26 cellular contexts compared by ENCODE assay signal in genomic region chr12:52275686-52276085, GRCh38. TPM values are rescaled to one million over a fixed set of nuclear protein-coding genes. Genes with fewer than 3 reads are reported as not detected.
"Had no signal": no experiment of that assay in that cellular context is flagged by ENCODE, and none has a peak within 500 bp of the region (broad histone marks: within the 10 kb centered on the region; RNA-seq: fewer than 3 reads in every experiment).

No MANE protein-coding gene starts in this region.

- ATAC-seq: PC-3, T-helper 17 cell, WTC11 had no signal

- DNase-seq: activated CD4-positive, alpha-beta memory T cell treated with anti-CD3 and anti-CD28 coated beads for 36 hours; activated CD4-positive, alpha-beta T cell treated with anti-CD3 and anti-CD28 coated beads, Interleukin-2, amount 10 ng/mL, durations not matched to agents 7 days and 5 days; activated effector memory CD4-positive, alpha-beta T cell treated with Interleukin-2 at 50 U/mL for 16 hours; activated naive CD4-positive, alpha-beta T cell; activated T-cell treated with anti-CD3 and anti-CD28 coated beads, Interleukin-2, amount 50 U/mL, for 24 hours; amygdala; Kasumi-1; KBM-7; NCI-H1105 treated with DMSO at 0.1 percent for 48 hours; NCI-H1436 treated with DMSO at 0.1 percent for 48 hours; NCI-H187; NCI-H2081; NCI-H510A treated with DMSO at 0.1 percent for 48 hours; NCI-H69; PC-3; SIG-M5; T-helper 17 cell; T-helper 9 cell had no signal

- H3K27ac ChIP-seq: cardiac muscle cell had no signal

- H3K36me3 Mint-ChIP-seq: activated CD4-positive, alpha-beta memory T cell treated with anti-CD3 and anti-CD28 coated beads for 36 hours; activated naive CD8-positive, alpha-beta T cell; brain; WTC11 had no signal

- H3K27ac Mint-ChIP-seq: activated CD4-positive, alpha-beta memory T cell treated with anti-CD3 and anti-CD28 coated beads for 36 hours; activated CD4-positive, alpha-beta T cell treated with anti-CD3 and anti-CD28 coated beads, Interleukin-2, amount 10 ng/mL, durations not matched to agents 7 days and 5 days; activated naive CD8-positive, alpha-beta T cell; activated T-cell treated with anti-CD3 and anti-CD28 coated beads, Interleukin-2, amount 50 U/mL, for 24 hours; activated T-helper 1 cell treated with anti-CD3 and anti-CD28 coated beads, Interleukin-12 subunit alpha, Interleukin-12 subunit beta, Interleukin-2, Interleukin-4 antibody, amounts not matched to agents 30 ng/mL and 10 ng/mL and 1 ng/mL, durations not matched to agents 14 hours and 24 hours and 36 hours; brain; T-helper 17 cell; WTC11 had no signal

- H3K4me3 Mint-ChIP-seq: activated CD4-positive, alpha-beta memory T cell treated with anti-CD3 and anti-CD28 coated beads for 36 hours; activated CD4-positive, alpha-beta T cell treated with anti-CD3 and anti-CD28 coated beads, Interleukin-2, amount 10 ng/mL, durations not matched to agents 7 days and 5 days; activated naive CD8-positive, alpha-beta T cell; activated T-cell treated with anti-CD3 and anti-CD28 coated beads, Interleukin-2, amount 50 U/mL, for 24 hours; activated T-helper 1 cell treated with anti-CD3 and anti-CD28 coated beads, Interleukin-12 subunit alpha, Interleukin-12 subunit beta, Interleukin-2, Interleukin-4 antibody, amounts not matched to agents 30 ng/mL and 10 ng/mL and 1 ng/mL, durations not matched to agents 14 hours and 24 hours and 36 hours; brain; T-helper 17 cell; WTC11 had no signal

- H3K9me3 Mint-ChIP-seq: activated CD4-positive, alpha-beta memory T cell treated with anti-CD3 and anti-CD28 coated beads for 36 hours; activated CD4-positive, alpha-beta T cell treated with anti-CD3 and anti-CD28 coated beads, Interleukin-2, amount 10 ng/mL, durations not matched to agents 7 days and 5 days; activated T-cell treated with anti-CD3 and anti-CD28 coated beads, Interleukin-2, amount 50 U/mL, for 24 hours; activated T-helper 1 cell treated with anti-CD3 and anti-CD28 coated beads, Interleukin-12 subunit alpha, Interleukin-12 subunit beta, Interleukin-2, Interleukin-4 antibody, amounts not matched to agents 30 ng/mL and 10 ng/mL and 1 ng/mL, durations not matched to agents 14 hours and 24 hours and 36 hours; WTC11 had no signal

- H3K36me3 ChIP-seq: cardiac muscle cell had no signal

- H3K4me3 ChIP-seq: cardiac muscle cell had no signal

RNA-seq across cellular contexts. Expression of gene KRT86, which starts 1.2 kb away (rescaled TPM):
- total RNA-seq: activated CD4-positive, alpha-beta T cell treated with anti-CD3 and anti-CD28 coated beads, Interleukin-2, amount 10 ng/mL, durations not matched to agents 7 days and 5 days; activated CD8-positive, alpha-beta memory T cell treated with anti-CD3 and anti-CD28 coated beads for 36 hours; cardiac muscle cell had no signal

RNA-seq across cellular contexts. Expression of gene KRT81, which starts 15.6 kb away (rescaled TPM):
- total RNA-seq: activated CD4-positive, alpha-beta memory T cell treated with anti-CD3 and anti-CD28 coated beads for 36 hours; activated CD4-positive, alpha-beta T cell treated with anti-CD3 and anti-CD28 coated beads, Interleukin-2, amount 10 ng/mL, durations not matched to agents 7 days and 5 days; activated CD8-positive, alpha-beta memory T cell treated with anti-CD3 and anti-CD28 coated beads for 36 hours; activated T-helper 1 cell treated with anti-CD3 and anti-CD28 coated beads, Interleukin-12 subunit alpha, Interleukin-12 subunit beta, Interleukin-2, Interleukin-4 antibody, amounts not matched to agents 30 ng/mL and 10 ng/mL and 1 ng/mL, durations not matched to agents 14 hours and 24 hours and 36 hours; cardiac muscle cell; T-helper 17 cell had no signal
- polyA plus RNA-seq: cardiac muscle cell had no signal

RNA-seq across cellular contexts. Expression of gene KRT83, which starts 45.5 kb away (rescaled TPM):
- total RNA-seq: activated CD4-positive, alpha-beta memory T cell treated with anti-CD3 and anti-CD28 coated beads for 36 hours; activated CD4-positive, alpha-beta T cell treated with anti-CD3 and anti-CD28 coated beads, Interleukin-2, amount 10 ng/mL, durations not matched to agents 7 days and 5 days; activated CD8-positive, alpha-beta memory T cell treated with anti-CD3 and anti-CD28 coated beads for 36 hours; activated T-helper 1 cell treated with anti-CD3 and anti-CD28 coated beads, Interleukin-12 subunit alpha, Interleukin-12 subunit beta, Interleukin-2, Interleukin-4 antibody, amounts not matched to agents 30 ng/mL and 10 ng/mL and 1 ng/mL, durations not matched to agents 14 hours and 24 hours and 36 hours; astrocyte; cardiac muscle cell; RPMI7951; T-helper 17 cell; WTC11 had no signal
- polyA plus RNA-seq: cardiac muscle cell had no signal
